ENCODE assay signal across 8 cellular contexts in genomic region chr1:32071758-32072621, GRCh38. TPM values are rescaled to one million over a fixed set of nuclear protein-coding genes. Genes with fewer than 3 reads are reported as not detected.
DNase-seq lines count a peak whose midpoint lies in the region; FAIRE-seq and TF ChIP-seq lines count a peak whose summit lies in the region.

No MANE protein-coding gene starts in this region.

- H3K4me3 Mint-ChIP-seq in endodermal cell: peak overlapping the region; percentile 85

- no peak for FAIRE-seq in D721Med (lab: Jason Lieb, UNC)

- H2AFZ ChIP-seq in neuron (ENCODE audit: low read depth, low read length): peak overlapping the region; percentile 46

- H3K27me3 Mint-ChIP-seq in endodermal cell (ENCODE audit: insufficient read depth): no peaks in the 10 kb centered on the region

- H3K4me3 ChIP-seq in endodermal cell (ENCODE audit: low read length) (peak overlapping the region; percentile 87), neuron (ENCODE audit: low read length) (peak overlapping the region; percentile 78)

- H3K9me3 Mint-ChIP-seq in endodermal cell: no peaks in the 10 kb centered on the region

- H3K4me1 ChIP-seq in endodermal cell (ENCODE audit: control insufficient read depth, insufficient read depth, low read length) (peaks cover 14% of the 10 kb centered on the region), neuron (ENCODE audit: insufficient read depth, low read length) (peaks cover 20% of the 10 kb centered on the region)

- in situ Hi-C loops in G401 (cut with HindIII; ENCODE audit: low sequenced_read_pairs): no loop called here

- no peaks in the 10 kb centered on the region for H3K9me3 ChIP-seq in endodermal cell (ENCODE audit: control insufficient read depth, low read length)
- H3K9me3 ChIP-seq in neuron (ENCODE audit: low read length): no peaks in the 10 kb centered on the region

- peak overlapping the region; percentile 93 for H3K27ac Mint-ChIP-seq in endodermal cell

- H3K36me3 ChIP-seq in endodermal cell (ENCODE audit: control insufficient read depth, insufficient read depth, low read length): peaks cover 12% of the 10 kb centered on the region
- H3K36me3 ChIP-seq in neuron (ENCODE audit: insufficient read depth, low read length): peaks cover 21% of the 10 kb centered on the region

- H3K9ac ChIP-seq in endodermal cell (ENCODE audit: extremely low read depth, low read length, poor library complexity, severe bottlenecking): peak overlapping the region; percentile 68

- H3K4me1 Mint-ChIP-seq in endodermal cell: peaks cover 28% of the 10 kb centered on the region

- H3K27ac ChIP-seq in 22Rv1 (peak overlapping the region; percentile 86), endodermal cell (ENCODE audit: low read depth, low read length) (peak overlapping the region; percentile 93)

- DNase-seq in G401 (ENCODE audit: low spot score) (peak; percentile 23), RKO (ENCODE audit: low spot score) (peak; percentile 84), endodermal cell (no peak), D721Med (ENCODE audit: insufficient read length, low spot score) (no peak), epidermal melanocyte (ENCODE audit: insufficient read length, low spot score) (no peak), NCI-H187 treated with DMSO at 0.1 percent for 48 hours (lab: John Stamatoyannopoulos, UW) (no peak)

- H3K27me3 ChIP-seq in endodermal cell (ENCODE audit: control insufficient read depth, insufficient read depth, low read length, poor library complexity, severe bottlenecking) (no peaks in the 10 kb centered on the region), neuron (ENCODE audit: insufficient read depth, low read length) (no peaks in the 10 kb centered on the region)

- WGBS in endodermal cell (ENCODE audit: insufficient coverage in 1 of 2, insufficient read length in 1 of 2), 2 experiments: 28% methylated on average over 14 of the region's 14 CpGs

- TF ChIP-seq CTCF in 22Rv1 (IDR thresholded peaks at IDR 0.05) (no peak), endodermal cell (conservative IDR thresholded peaks at IDR 0.05) (no peak), D721Med (IDR thresholded peaks at IDR 0.05; ENCODE audit: insufficient read depth, missing control alignments) (no peak)

- H3K36me3 Mint-ChIP-seq in endodermal cell (ENCODE audit: low read depth): peaks cover 10% of the 10 kb centered on the region

RNA-seq across cellular contexts. Expression of gene TMEM39B, which starts 0.7 kb away (rescaled TPM):
- total RNA-seq in G401 (2014; rRNA removed; shearing (Covaris generic)): 10.3 and 19.0 TPM in 2 replicates
- total RNA-seq in endodermal cell: 10 to 100 TPM; 11.0 to 20.3 TPM
- 26.6 TPM for polyA plus RNA-seq in endodermal cell (2013, experiment 1 of 2)
- polyA plus RNA-seq in endodermal cell (2013, experiment 2 of 2): 25.9 TPM

RNA-seq across cellular contexts. Expression of gene KPNA6, which starts 35.9 kb away (rescaled TPM):
- total RNA-seq in G401 (2014; rRNA removed; shearing (Covaris generic)): 30.8 and 36.0 TPM in 2 replicates
- 100 to 1,000 TPM in 1 of 2 donors, 10 to 100 TPM in 1; 95.4 to 119 TPM for total RNA-seq in endodermal cell
- polyA plus RNA-seq in endodermal cell (2013, experiment 1 of 2): 31.9 TPM
- 33.0 TPM for polyA plus RNA-seq in endodermal cell (2013, experiment 2 of 2)

RNA-seq across cellular contexts. Expression of gene KHDRBS1, which starts 58.3 kb away (rescaled TPM):
- 167 and 200 TPM in 2 replicates for total RNA-seq in G401 (2014; rRNA removed; shearing (Covaris generic))
- 100 to 1,000 TPM; 201 to 235 TPM for total RNA-seq in endodermal cell
- 307 TPM for polyA plus RNA-seq in endodermal cell (2013, experiment 1 of 2)
- 280 TPM for polyA plus RNA-seq in endodermal cell (2013, experiment 2 of 2)

Comparison
In these comparisons a context has a peak if more than half of its experiments do, and no peak if none do; other contexts are left out.
1. DNase-seq: peak in G401 (single experiment) and RKO (single experiment); none in endodermal cell (single experiment), D721Med (single experiment), epidermal melanocyte (single experiment) and NCI-H187 treated with DMSO at 0.1 percent for 48 hours (single experiment).